In genomic region chr1:226884966-226885820, GRCh38 we compare ENCODE assay signal across 16 cellular contexts. TPM values are rescaled to one million over a fixed set of nuclear protein-coding genes. Genes with fewer than 3 reads are reported as not detected.
DNase-seq lines count a peak whose midpoint lies in the region; TF ChIP-seq lines count a peak whose summit lies in the region.
"Had no signal": no experiment of that assay in that cellular context is flagged by ENCODE, and none has a peak within 500 bp of the region (broad histone marks: within the 10 kb centered on the region; RNA-seq: fewer than 3 reads in every experiment).

No MANE protein-coding gene starts in this region.

- peaks cover 3% of the 10 kb centered on the region for H3K36me3 Mint-ChIP-seq in activated naive CD4-positive, alpha-beta T cell treated with anti-CD3 and anti-CD28 coated beads, Interleukin-2, amount 10 ng/mL, durations not matched to agents 7 days and 5 days
- peaks cover 7% of the 10 kb centered on the region for H3K36me3 Mint-ChIP-seq in activated naive CD8-positive, alpha-beta T cell treated with anti-CD3 and anti-CD28 coated beads for 36 hours

- no peaks in the 10 kb centered on the region for H3K9me3 ChIP-seq in spleen
- no peaks in the 10 kb centered on the region for H3K9me3 ChIP-seq in smooth muscle cell (replicated peaks; ENCODE audit: low read depth)
- H3K9me3 ChIP-seq: sigmoid colon, SK-N-SH had no signal

- H3K4me3 ChIP-seq in spleen: no peak overlapping the region
- H3K4me3 ChIP-seq in smooth muscle cell: no peak overlapping the region
- H3K4me3 ChIP-seq: sigmoid colon had no signal

- no peaks in the 10 kb centered on the region for H3K9me3 Mint-ChIP-seq in activated naive CD4-positive, alpha-beta T cell treated with anti-CD3 and anti-CD28 coated beads, Interleukin-2, amount 10 ng/mL, durations not matched to agents 7 days and 5 days
- H3K9me3 Mint-ChIP-seq in activated naive CD8-positive, alpha-beta T cell treated with anti-CD3 and anti-CD28 coated beads for 36 hours: no peaks in the 10 kb centered on the region

- no peak overlapping the region for H3K9ac ChIP-seq in smooth muscle cell (ENCODE audit: low read depth)
- H3K9ac ChIP-seq: SK-N-SH had no signal

- H3K27ac Mint-ChIP-seq in activated naive CD4-positive, alpha-beta T cell treated with anti-CD3 and anti-CD28 coated beads, Interleukin-2, amount 10 ng/mL, durations not matched to agents 7 days and 5 days: peak overlapping the region; percentile 90
- H3K27ac Mint-ChIP-seq in activated naive CD8-positive, alpha-beta T cell treated with anti-CD3 and anti-CD28 coated beads for 36 hours: peak overlapping the region; percentile 1

- H3K27me3 Mint-ChIP-seq in activated naive CD4-positive, alpha-beta T cell treated with anti-CD3 and anti-CD28 coated beads, Interleukin-2, amount 10 ng/mL, durations not matched to agents 7 days and 5 days: no peaks in the 10 kb centered on the region
- H3K27me3 Mint-ChIP-seq in activated naive CD8-positive, alpha-beta T cell treated with anti-CD3 and anti-CD28 coated beads for 36 hours: no peaks in the 10 kb centered on the region

- H3F3A ChIP-seq in smooth muscle cell (ENCODE audit: low read depth): no peaks in the 10 kb centered on the region

- TF ChIP-seq CTCF in spleen (IDR thresholded peaks at IDR 0.05 in 8 of 11, conservative IDR thresholded peaks at IDR 0.05 in 3 of 11): no peak
- no peak for TF ChIP-seq CTCF in smooth muscle cell (IDR thresholded peaks at IDR 0.05; ENCODE audit: borderline replicate concordance, insufficient read depth, poor library complexity, severe bottlenecking)

- no peak overlapping the region for H2AFZ ChIP-seq in smooth muscle cell (ENCODE audit: low read depth)

- intact Hi-C loops in spleen (cut with DNase I; ENCODE audit: low total_unique reads): no loop called here

- peak overlapping the region; percentile 32 for H3K4me3 Mint-ChIP-seq in activated naive CD4-positive, alpha-beta T cell treated with anti-CD3 and anti-CD28 coated beads, Interleukin-2, amount 10 ng/mL, durations not matched to agents 7 days and 5 days
- no peak overlapping the region for H3K4me3 Mint-ChIP-seq in activated naive CD8-positive, alpha-beta T cell treated with anti-CD3 and anti-CD28 coated beads for 36 hours

- peaks cover 30 to 56% (median 49%) of the 10 kb centered on the region in 6 donors for H3K4me1 ChIP-seq in spleen
- H3K4me1 ChIP-seq in smooth muscle cell (ENCODE audit: low read depth): no peaks in the 10 kb centered on the region

- H3K79me2 ChIP-seq in smooth muscle cell (ENCODE audit: low read depth): no peaks in the 10 kb centered on the region

- H3K27me3 ChIP-seq in spleen (replicated peaks in 1 of 7) (no peaks in the 10 kb centered on the region), smooth muscle cell (ENCODE audit: low read depth) (no peaks in the 10 kb centered on the region)
- H3K27me3 ChIP-seq: sigmoid colon had no signal

- H3K4me2 ChIP-seq in smooth muscle cell: no peak overlapping the region
- H3K4me2 ChIP-seq: SK-N-SH had no signal

- no peak for TF ChIP-seq POLR2A in spleen (IDR thresholded peaks at IDR 0.05)

- H3K36me3 ChIP-seq in spleen (peaks cover 0 to 69% (median 18%) of the 10 kb centered on the region in 6 donors), smooth muscle cell (ENCODE audit: low read depth) (no peaks in the 10 kb centered on the region)

- peak; percentile 34 for DNase-seq in activated naive CD4-positive, alpha-beta T cell treated with anti-CD3 and anti-CD28 coated beads, Interleukin-2, amount 10 ng/mL, durations not matched to agents 7 days and 5 days
- no peak for DNase-seq in activated naive CD4-positive, alpha-beta T cell treated with Interleukin-2 at 50 U/mL for 16 hours
- peak; percentile 21 for DNase-seq in NCI-H510A (lab: John Stamatoyannopoulos, UW)
- no peak for DNase-seq in activated naive CD8-positive, alpha-beta T cell treated with anti-CD3 and anti-CD28 coated beads for 36 hours
- peak; percentile 75 for DNase-seq in spleen
- no peak for DNase-seq in smooth muscle cell (lab: John Stamatoyannopoulos, UW; ENCODE audit: unreplicated experiment)
- DNase-seq in putamen (ENCODE audit: low spot score): no peak
- DNase-seq in GOT3 (lab: John Stamatoyannopoulos, UW): no peak
- DNase-seq: amygdala; cerebellar nuclear complex; DMS153; mammary epithelial cell; NCI-H2227 treated with DMSO at 0.1 percent for 48 hours; sigmoid colon; SK-N-SH; stimulated activated CD4-positive, alpha-beta T cell treated with anti-CD3 and anti-CD28 coated beads, Interleukin-4, amount 100 ng/mL, for 4 hours had no signal

- H3K4me1 Mint-ChIP-seq in activated naive CD4-positive, alpha-beta T cell treated with anti-CD3 and anti-CD28 coated beads, Interleukin-2, amount 10 ng/mL, durations not matched to agents 7 days and 5 days: peaks cover 60% of the 10 kb centered on the region
- H3K4me1 Mint-ChIP-seq in activated naive CD8-positive, alpha-beta T cell treated with anti-CD3 and anti-CD28 coated beads for 36 hours: peaks cover 41% of the 10 kb centered on the region

- CTCF ChIA-PET in activated naive CD4-positive, alpha-beta T cell treated with anti-CD3 and anti-CD28 coated beads, Interleukin-2, amount 10 ng/mL, durations not matched to agents 7 days and 5 days (lab: Charles Lee): interaction anchor here (1.2 kb wide), 2 partner anchors 13 to 219 kb away, joined by 3 to 4 read pairs; no protein-coding TSS in a partner anchor

- H3K27ac ChIP-seq in spleen (peak overlapping the region in 4 of 8 donors; percentile 10 to 90 (median 84)), smooth muscle cell (ENCODE audit: low read depth) (no peak overlapping the region)
- H3K27ac ChIP-seq: sigmoid colon had no signal

- no peaks in the 10 kb centered on the region for H4K20me1 ChIP-seq in smooth muscle cell (ENCODE audit: low read depth)

- WGBS in spleen, 5 donors: 64 to 71% (median 68%) methylated on average over 19 to 20 of the region's 20 CpGs
- WGBS in smooth muscle cell (ENCODE audit: low lambda C conversion rate): 95% methylated on average over 20 of the region's 20 CpGs

RNA-seq across cellular contexts. Expression of gene PSEN2, which starts 14.8 kb away (rescaled TPM):
- total RNA-seq in activated naive CD8-positive, alpha-beta T cell treated with anti-CD3 and anti-CD28 coated beads for 36 hours: 1 to 10 TPM; 3.9 to 4.6 TPM
- total RNA-seq in spleen: 10 to 100 TPM; 24.5 to 57.0 (median 38.3) TPM
- 10 to 100 TPM in 1 of 3 donors, 1 to 10 TPM in 2; 6.3 to 16.7 (median 8.9) TPM for polyA plus RNA-seq in spleen
- total RNA-seq in smooth muscle cell: 5.7 and 7.8 TPM in 2 replicates
- polyA plus RNA-seq in smooth muscle cell: 2.4 and 3.5 TPM in 2 replicates

RNA-seq across cellular contexts. Expression of gene COQ8A, which starts 54.9 kb away (rescaled TPM):
- 10 to 100 TPM; 27.2 to 28.5 TPM for total RNA-seq in activated naive CD8-positive, alpha-beta T cell treated with anti-CD3 and anti-CD28 coated beads for 36 hours
- total RNA-seq in spleen (10 to 100 TPM; 31.0 to 44.7 (median 38.1) TPM), smooth muscle cell (3.1 and 3.4 TPM in 2 replicates)
- polyA plus RNA-seq in spleen (10 to 100 TPM; 44.9 to 59.4 (median 52.4) TPM), smooth muscle cell (3.4 and 4.2 TPM in 2 replicates)

Comparison
In these comparisons a context has a peak if more than half of its experiments do, and no peak if none do; other contexts are left out.
1. DNase-seq: peak in activated naive CD4-positive, alpha-beta T cell treated with anti-CD3 and anti-CD28 coated beads, Interleukin-2, amount 10 ng/mL, durations not matched to agents 7 days and 5 days (single experiment), NCI-H510A (single experiment) and spleen (single experiment); none in activated naive CD4-positive, alpha-beta T cell treated with Interleukin-2 at 50 U/mL for 16 hours (single experiment), activated naive CD8-positive, alpha-beta T cell treated with anti-CD3 and anti-CD28 coated beads for 36 hours (single experiment), smooth muscle cell (single experiment), putamen (single experiment) and GOT3 (single experiment).